19 cellular contexts compared by ENCODE assay signal in the genomic region with DNA sequence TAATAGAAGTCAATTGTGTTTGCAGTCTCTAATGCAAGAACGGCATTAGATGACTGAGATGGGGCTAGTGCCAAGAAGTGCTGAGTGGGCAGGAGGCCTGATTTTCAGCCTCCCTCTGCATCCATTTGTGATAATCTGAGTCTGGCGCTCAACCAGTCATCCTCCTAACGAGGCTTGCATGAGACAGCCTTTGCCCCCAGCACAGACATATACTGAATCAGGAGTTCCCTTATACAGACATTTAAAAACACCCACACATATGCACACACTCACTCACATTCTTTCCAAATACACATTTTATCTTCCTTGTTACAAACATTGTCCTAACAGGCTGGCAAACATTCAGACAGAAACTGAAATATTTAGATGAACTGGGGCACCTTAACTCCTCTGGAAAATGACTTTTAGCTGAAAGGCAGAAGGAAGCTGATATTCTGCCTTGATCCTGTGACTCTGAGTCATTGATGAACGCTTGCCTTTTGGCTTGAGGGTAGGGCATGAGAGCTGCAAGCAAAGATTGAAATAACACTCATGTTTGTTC.
DNase-seq lines count a peak whose midpoint lies in the region; ATAC-seq, FAIRE-seq and TF ChIP-seq lines count a peak whose summit lies in the region.
"Had no signal": no experiment of that assay in that cellular context is flagged by ENCODE, and none has a peak within 500 bp of the region (broad histone marks: within the 10 kb centered on the region; RNA-seq: fewer than 3 reads in every experiment).

No MANE protein-coding gene starts in this region.

- no peak for TF ChIP-seq EP300 in HepG2 (IDR thresholded peaks at IDR 0.05; ENCODE audit: low read depth in 2 of 2, low read length in 2 of 2)
- no peak for TF ChIP-seq EP300 in HepG2 (CRISPR knock-in tag; IDR thresholded peaks at IDR 0.05; ENCODE audit: borderline replicate concordance)

- ATAC-seq in HepG2 (no peak), right lobe of liver (no peak), left lung (peak; percentile 25)
- ATAC-seq: A549, WTC11 had no signal

- no peaks in the 10 kb centered on the region for H3K4me1 ChIP-seq in HepG2 (ENCODE audit: insufficient read depth, low read length)
- no peaks in the 10 kb centered on the region for H3K4me1 ChIP-seq in right lobe of liver
- H3K4me1 ChIP-seq in left lung: no peaks in the 10 kb centered on the region
- H3K4me1 ChIP-seq in vagina: peaks cover 13% of the 10 kb centered on the region
- no peaks in the 10 kb centered on the region for H3K4me1 ChIP-seq in ascending aorta
- no peaks in the 10 kb centered on the region for H3K4me1 ChIP-seq in small intestine (ENCODE audit: control insufficient read depth in 2 of 2, insufficient read depth in 1 of 2, low read depth in 1 of 2, low read length in 1 of 2)
- H3K4me1 ChIP-seq: A549, BLaER1, neural progenitor cell had no signal

- no peak overlapping the region for H2AFZ ChIP-seq in HepG2 (ENCODE audit: low read length)
- H2AFZ ChIP-seq: neural progenitor cell had no signal

- H3K9ac ChIP-seq in HepG2 (ENCODE audit: insufficient read depth, low read depth, low read length): no peak overlapping the region
- H3K9ac ChIP-seq: BLaER1, neural progenitor cell had no signal

- H3K27ac ChIP-seq in HepG2 (ENCODE audit: extremely low read length, insufficient read depth, low read length): no peak overlapping the region
- no peak overlapping the region for H3K27ac ChIP-seq in right lobe of liver
- H3K27ac ChIP-seq in left lung: no peak overlapping the region
- peak overlapping the region; percentile 39 for H3K27ac ChIP-seq in vagina
- H3K27ac ChIP-seq in ascending aorta: no peak overlapping the region
- H3K27ac ChIP-seq in small intestine (ENCODE audit: low read depth in 1 of 2, low read length in 1 of 2): no peak overlapping the region
- H3K27ac ChIP-seq: A549, BLaER1, neural progenitor cell, transverse colon had no signal

- POLR2A ChIA-PET in HepG2 (lab: Yijun Ruan, JAX): no interaction called here

- no peak overlapping the region for H3K4me3 ChIP-seq in HepG2 (replicated peaks in 1 of 3; ENCODE audit: insufficient read depth in 1 of 3, low read depth in 2 of 3, low read length in 3 of 3)
- no peak overlapping the region for H3K4me3 ChIP-seq in right lobe of liver
- H3K4me3 ChIP-seq in bronchial epithelial cell (ENCODE audit: low read depth, low read length): no peak overlapping the region
- H3K4me3 ChIP-seq in left lung: no peak overlapping the region
- H3K4me3 ChIP-seq in vagina: no peak overlapping the region
- H3K4me3 ChIP-seq in ascending aorta: no peak overlapping the region
- no peak overlapping the region for H3K4me3 ChIP-seq in small intestine (ENCODE audit: low read depth in 1 of 2, low read length in 2 of 2)
- H3K4me3 ChIP-seq: A549, BLaER1, neural progenitor cell, transverse colon had no signal

- no TSS peak for BruUV-seq in HepG2 (replicated peaks; lab: Mats Ljungman, UMichigan)

- TF ChIP-seq CTCF in HepG2 (CRISPR knock-in tag; IDR thresholded peaks at IDR 0.05) (no peak), right lobe of liver (IDR thresholded peaks at IDR 0.05) (no peak), bronchial epithelial cell (IDR thresholded peaks at IDR 0.05; ENCODE audit: insufficient read depth, low read length, severe bottlenecking) (no peak), left lung (IDR thresholded peaks at IDR 0.05) (no peak), vagina (IDR thresholded peaks at IDR 0.05) (no peak), ascending aorta (IDR thresholded peaks at IDR 0.05) (no peak)

- H3K36me3 ChIP-seq in HepG2 (replicated peaks in 1 of 2; ENCODE audit: control insufficient read depth in 1 of 2, insufficient read depth in 2 of 2, low read length in 2 of 2): no peaks in the 10 kb centered on the region
- H3K36me3 ChIP-seq in right lobe of liver: no peaks in the 10 kb centered on the region
- H3K36me3 ChIP-seq in bronchial epithelial cell (ENCODE audit: control insufficient read depth, insufficient read depth, low read length): no peaks in the 10 kb centered on the region
- no peaks in the 10 kb centered on the region for H3K36me3 ChIP-seq in left lung
- no peaks in the 10 kb centered on the region for H3K36me3 ChIP-seq in vagina
- H3K36me3 ChIP-seq in ascending aorta: no peaks in the 10 kb centered on the region
- no peaks in the 10 kb centered on the region for H3K36me3 ChIP-seq in small intestine (ENCODE audit: control insufficient read depth in 2 of 2, insufficient read depth in 2 of 2, low read length in 2 of 2)
- H3K36me3 ChIP-seq: BLaER1, neural progenitor cell, transverse colon had no signal

- 9% methylated on average over 4 of the region's 4 CpGs for WGBS in HepG2 (ENCODE audit: low lambda C conversion rate)
- WGBS in right lobe of liver (ENCODE audit: insufficient coverage, low coverage, low lambda C conversion rate, missing lambda C conversion rate): 48% methylated on average over 4 of the region's 4 CpGs
- WGBS in small intestine, 3 donors: 49 to 57% (median 54%) methylated on average over 4 of the region's 4 CpGs

- TF ChIP-seq POLR2A in HepG2 (IDR thresholded peaks at IDR 0.05; ENCODE audit: insufficient read depth in 1 of 2, low read depth in 2 of 2, low read length in 2 of 2): no peak
- no peak for TF ChIP-seq POLR2A in right lobe of liver (IDR thresholded peaks at IDR 0.05)
- TF ChIP-seq POLR2A in vagina (IDR thresholded peaks at IDR 0.05): no peak

- in situ Hi-C loops in HepG2 (cut with HindIII; ENCODE audit: extremely low pct_ligation_motif_present, low pct_unique_long_range_greater_than_20kb): no loop called here

- no peak for FAIRE-seq in HepG2 (lab: Jason Lieb, UNC)
- FAIRE-seq in bronchial epithelial cell (lab: Jason Lieb, UNC): no peak
- FAIRE-seq in small intestine (lab: Jason Lieb, UNC): no peak
- FAIRE-seq: A549 had no signal

- peaks cover 65% of the 10 kb centered on the region for H3K9me3 ChIP-seq in HepG2 (ENCODE audit: low read length)
- no peaks in the 10 kb centered on the region for H3K9me3 ChIP-seq in right lobe of liver
- no peaks in the 10 kb centered on the region for H3K9me3 ChIP-seq in left lung
- H3K9me3 ChIP-seq in vagina: no peaks in the 10 kb centered on the region
- H3K9me3 ChIP-seq in ascending aorta: no peaks in the 10 kb centered on the region
- H3K9me3 ChIP-seq in small intestine (ENCODE audit: control insufficient read depth, low read depth): no peaks in the 10 kb centered on the region
- H3K9me3 ChIP-seq: A549, BLaER1, transverse colon had no signal

- intact Hi-C loops in HepG2 (cut with micrococcal nuclease; ENCODE audit: unreplicated experiment): no loop called here
- intact Hi-C loops in right lobe of liver (cut with DNase I): no loop called here
- intact Hi-C loops in left lung (cut with DNase I): no loop called here
- intact Hi-C loops in vagina (cut with DNase I): no loop called here
- intact Hi-C loops in ascending aorta (cut with DNase I): no loop called here

- TF ChIP-seq RAD21 in HepG2 (CRISPR knock-in tag; IDR thresholded peaks at IDR 0.05): no peak

- H3K79me2 ChIP-seq in HepG2 (ENCODE audit: insufficient read depth, low read length): no peaks in the 10 kb centered on the region

- DNase-seq in HepG2 (ENCODE audit: low spot score): no peak
- DNase-seq in right lobe of liver: no peak
- DNase-seq in bronchial epithelial cell (ENCODE audit: low read depth): peak; percentile 62
- DNase-seq in left lung: no peak
- no peak for DNase-seq in vagina (ENCODE audit: extremely low spot score in 2 of 2)
- DNase-seq in ascending aorta (ENCODE audit: low spot score in 2 of 2): no peak
- DNase-seq in NCI-H146 treated with DMSO at 0.1 percent for 48 hours (lab: John Stamatoyannopoulos, UW; ENCODE audit: unreplicated experiment): no peak
- no peak for DNase-seq in small intestine
- DNase-seq: activated naive CD8-positive, alpha-beta T cell treated with anti-CD3 and anti-CD28 coated beads, Interleukin-2, amount 10 ng/mL, durations not matched to agents 7 days and 5 days; islet precursor cell; NCI-H345; Right ventricle myocardium superior; stimulated activated naive CD4-positive, alpha-beta T cell treated with Interleukin-2 at 50 U/mL for 16 hours; T-helper 2 cell; transverse colon had no signal

- CTCF ChIA-PET in HepG2 (lab: Yijun Ruan, JAX; ENCODE audit: low intra/inter-chr PET ratio, low total read pairs): no interaction called here

- H3K27me3 ChIP-seq in HepG2 (ENCODE audit: control insufficient read depth in 1 of 2, insufficient read depth in 2 of 2, low read length in 2 of 2): no peaks in the 10 kb centered on the region
- no peaks in the 10 kb centered on the region for H3K27me3 ChIP-seq in right lobe of liver
- H3K27me3 ChIP-seq in bronchial epithelial cell (ENCODE audit: control insufficient read depth, insufficient read depth, low read length): no peaks in the 10 kb centered on the region
- no peaks in the 10 kb centered on the region for H3K27me3 ChIP-seq in left lung
- H3K27me3 ChIP-seq in vagina: no peaks in the 10 kb centered on the region
- no peaks in the 10 kb centered on the region for H3K27me3 ChIP-seq in ascending aorta
- no peaks in the 10 kb centered on the region for H3K27me3 ChIP-seq in small intestine (ENCODE audit: control insufficient read depth in 2 of 2, insufficient read depth in 2 of 2, low read length in 2 of 2)
- H3K27me3 ChIP-seq: BLaER1, neural progenitor cell had no signal

- H3K4me2 ChIP-seq in HepG2 (ENCODE audit: low read depth, low read length): no peak overlapping the region
- H3K4me2 ChIP-seq: A549, BLaER1, neural progenitor cell had no signal

- H4K20me1 ChIP-seq in HepG2 (ENCODE audit: insufficient read depth, low read length): no peaks in the 10 kb centered on the region
- H4K20me1 ChIP-seq: BLaER1 had no signal

TF ChIP-seq in HepG2, 621 proteins besides CTCF, POLR2A, EP300 and RAD21 (continues in another document):
- TF ChIP-seq ZNF775 (CRISPR knock-in tag; IDR thresholded peaks at IDR 0.05; ENCODE audit: borderline replicate concordance) (no peak), AGO1 (IDR thresholded peaks at IDR 0.05; ENCODE audit: low read depth, low read length, poor library complexity, severe bottlenecking) (no peak), MAFK (conservative IDR thresholded peaks at IDR 0.05 in 1 of 2, IDR thresholded peaks at IDR 0.05 in 1 of 2; ENCODE audit: low read length in 2 of 2) (peak; percentile 40 to 64; a peak in 3 of 4 replicates)
- TF ChIP-seq, protein P1, sequence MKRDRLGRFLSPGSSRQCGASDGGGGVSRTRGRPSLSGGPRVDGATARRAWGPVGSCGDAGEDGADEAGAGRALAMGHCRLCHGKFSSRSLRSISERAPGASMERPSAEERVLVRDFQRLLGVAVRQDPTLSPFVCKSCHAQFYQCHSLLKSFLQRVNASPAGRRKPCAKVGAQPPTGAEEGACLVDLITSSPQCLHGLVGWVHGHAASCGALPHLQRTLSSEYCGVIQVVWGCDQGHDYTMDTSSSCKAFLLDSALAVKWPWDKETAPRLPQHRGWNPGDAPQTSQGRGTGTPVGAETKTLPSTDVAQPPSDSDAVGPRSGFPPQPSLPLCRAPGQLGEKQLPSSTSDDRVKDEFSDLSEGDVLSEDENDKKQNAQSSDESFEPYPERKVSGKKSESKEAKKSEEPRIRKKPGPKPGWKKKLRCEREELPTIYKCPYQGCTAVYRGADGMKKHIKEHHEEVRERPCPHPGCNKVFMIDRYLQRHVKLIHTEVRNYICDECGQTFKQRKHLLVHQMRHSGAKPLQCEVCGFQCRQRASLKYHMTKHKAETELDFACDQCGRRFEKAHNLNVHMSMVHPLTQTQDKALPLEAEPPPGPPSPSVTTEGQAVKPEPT (CRISPR knock-in tag; IDR thresholded peaks at IDR 0.05; ENCODE audit: low read depth): no peak
